17 cellular contexts compared by ENCODE assay signal in the genomic region with DNA sequence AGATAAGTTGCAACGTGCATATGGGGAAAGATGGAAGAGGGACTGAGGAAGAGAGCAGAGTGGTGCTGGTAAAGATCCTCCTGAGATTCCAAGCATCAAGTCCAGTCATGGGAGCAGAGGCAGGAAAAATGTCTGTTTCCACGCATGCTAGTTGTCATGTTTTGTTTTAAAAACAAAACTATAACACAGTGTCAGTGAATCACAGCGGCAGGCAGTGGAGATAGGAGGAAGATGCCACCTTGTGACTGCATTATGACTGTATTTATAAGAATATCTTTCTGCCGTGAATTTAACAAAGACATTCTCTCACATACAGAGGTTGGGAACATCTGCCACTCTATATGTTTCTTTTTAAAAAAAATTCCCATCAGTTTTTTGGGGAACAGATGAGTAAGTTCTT. TPM values are rescaled to one million over a fixed set of nuclear protein-coding genes. Genes with fewer than 3 reads are reported as not detected.
A peak's percentile ranks its signal among the peaks of the same experiment; 100 is the strongest.
DNase-seq lines count a peak whose midpoint lies in the region; TF ChIP-seq lines count a peak whose summit lies in the region.
"Had no signal": no experiment of that assay in that cellular context is flagged by ENCODE, and none has a peak within 500 bp of the region (broad histone marks: within the 10 kb centered on the region; RNA-seq: fewer than 3 reads in every experiment).

No MANE protein-coding gene starts in this region.

- no peak overlapping the region for H3T11ph ChIP-seq in H9 (ENCODE audit: low read length)

- H3K4me1 Mint-ChIP-seq in H9: peaks cover 32 to 33% of the 10 kb centered on the region in 2 experiments

- H3K27me3 ChIP-seq in ACC112 (ENCODE audit: insufficient read depth, low read length) (no peaks in the 10 kb centered on the region), H9 (ENCODE audit: insufficient read depth, low read length) (peaks cover 23% of the 10 kb centered on the region; the same call in 1 of the 2 replicates)
- H3K27me3 ChIP-seq: vagina had no signal

- CTCF ChIA-PET in RWPE1 (lab: Yijun Ruan, JAX): interaction anchor here (0.6 to 0.7 kb wide), 2 partner anchors 39 to 680 kb away, joined by 3 to 5 read pairs; no protein-coding TSS in a partner anchor

- POLR2A ChIA-PET in RWPE1 (lab: Yijun Ruan, JAX; ENCODE audit: low non-redundant PET): no interaction called here

- H3K23ac ChIP-seq in H9 (ENCODE audit: insufficient read length, low read depth, low read length): no peak overlapping the region

- H3K4me3 Mint-ChIP-seq in H9: no peak overlapping the region

- H3K18ac ChIP-seq in H9 (ENCODE audit: insufficient read length, low read depth, low read length): no peak overlapping the region

- H3K4ac ChIP-seq in H9 (ENCODE audit: low read depth, low read length): no peak overlapping the region

- H3K79me2 ChIP-seq in ACC112 (ENCODE audit: control insufficient read depth, insufficient read depth, low read length, unreplicated experiment): peaks cover 10% of the 10 kb centered on the region
- no peaks in the 10 kb centered on the region for H3K79me2 ChIP-seq in H9 (ENCODE audit: insufficient read depth, low read length)

- H2BK120ac ChIP-seq in H9 (ENCODE audit: low read depth, low read length, poor library complexity, severe bottlenecking): no peak overlapping the region

- TF ChIP-seq CTCF in RWPE1 (conservative IDR thresholded peaks at IDR 0.05; ENCODE audit: low read depth) (peak; percentile 24; the same call in 1 of the 2 replicates), fibroblast of the aortic adventitia (IDR thresholded peaks at IDR 0.05; ENCODE audit: insufficient read depth, low read length) (peak; percentile 14), H9 (conservative IDR thresholded peaks at IDR 0.05) (no peak), lower leg skin (IDR thresholded peaks at IDR 0.05) (no peak)

- no peak overlapping the region for H3K9ac ChIP-seq in H9 (ENCODE audit: extremely low read depth, insufficient read length, low read length)

- no peak overlapping the region for H3K4me2 ChIP-seq in H9 (ENCODE audit: insufficient read depth, insufficient read length, low read length)

- H2BK15ac ChIP-seq in H9 (ENCODE audit: low read depth, low read length): no peak overlapping the region

- intact Hi-C loops in lower leg skin (cut with DNase I; ENCODE audit: low total_unique reads): no loop called here

- no peak overlapping the region for H2BK5ac ChIP-seq in H9 (ENCODE audit: insufficient read length, low read length)

- H2AK5ac ChIP-seq in H9 (ENCODE audit: insufficient read length, low read length): no peak overlapping the region

- no peak overlapping the region for H2BK20ac ChIP-seq in H9 (ENCODE audit: low read depth, low read length, poor library complexity, severe bottlenecking)

- H3K4me3 ChIP-seq in ACC112 (ENCODE audit: low read depth, low read length) (peak overlapping the region; percentile 33), fibroblast of the aortic adventitia (ENCODE audit: low read depth, low read length) (no peak overlapping the region), lower leg skin (ENCODE audit: low read depth, poor library complexity, severe bottlenecking) (no peak overlapping the region)
- H3K4me3 ChIP-seq: esophagus squamous epithelium, vagina had no signal

- H3K4me1 ChIP-seq in ACC112 (ENCODE audit: control insufficient read depth, insufficient read depth, low read length, unreplicated experiment) (peaks cover 27% of the 10 kb centered on the region), H9 (ENCODE audit: insufficient read depth, low read length) (peaks cover 9% of the 10 kb centered on the region; the same call in 1 of the 2 replicates)
- H3K4me1 ChIP-seq: Caco-2 had no signal

- peaks cover 0 to 8% of the 10 kb centered on the region in 2 experiments; a peak in 4 of 5 replicates for H3K9me3 Mint-ChIP-seq in H9

- TF ChIP-seq POLR2A in lower leg skin (IDR thresholded peaks at IDR 0.05): no peak

- H3K79me1 ChIP-seq in H9 (ENCODE audit: insufficient read depth, low read depth, low read length, poor library complexity, severe bottlenecking): no peaks in the 10 kb centered on the region

- H3K14ac ChIP-seq in H9 (ENCODE audit: insufficient read depth, low read length): no peak overlapping the region

- DNase-seq in GM03348 (ENCODE audit: low spot score) (peak; percentile 28), RWPE1 (ENCODE audit: low spot score) (no peak), fibroblast of the aortic adventitia (ENCODE audit: low read depth) (peak; percentile 68), SHP77 (lab: John Stamatoyannopoulos, UW) (no peak), H9 (no peak), lower leg skin (ENCODE audit: low spot score in 2 of 2) (no peak), HK-2 (ENCODE audit: unreplicated experiment) (no peak)
- DNase-seq: activated CD4-positive, alpha-beta T cell treated with anti-CD3 and anti-CD28 coated beads, Interleukin-2, amount 50 U/mL, for 48 hours; activated effector memory CD4-positive, alpha-beta T cell treated with anti-CD3 and anti-CD28 coated beads, Interleukin-2, amount 50 U/mL, for 16 hours; Caco-2; central memory CD4-positive, alpha-beta T cell; esophagus squamous epithelium; NCI-H69; stimulated activated CD4-positive, alpha-beta T cell treated with anti-CD3 and anti-CD28 coated beads, Interleukin-15, amount 100 ng/mL, for 24 hours had no signal

- H3K36me3 ChIP-seq in ACC112 (ENCODE audit: insufficient read depth, low read length): no peaks in the 10 kb centered on the region
- H3K36me3 ChIP-seq: esophagus squamous epithelium, neutrophil, vagina had no signal

- no peaks in the 10 kb centered on the region for H3K9me3 ChIP-seq in H9 (ENCODE audit: control insufficient read depth, low read depth, low read length)
- H3K9me3 ChIP-seq: esophagus squamous epithelium, neutrophil, vagina had no signal

- H4K8ac ChIP-seq in H9 (replicated peaks; ENCODE audit: insufficient read length, low read depth, low read length): no peak overlapping the region

- H3K23me2 ChIP-seq in H9 (ENCODE audit: insufficient read length, low read depth, low read length, poor library complexity, severe bottlenecking): peaks cover 10% of the 10 kb centered on the region

- H4K20me1 ChIP-seq in H9 (ENCODE audit: control insufficient read depth, insufficient read depth, insufficient read length): no peaks in the 10 kb centered on the region

- H2AFZ ChIP-seq in ACC112 (ENCODE audit: low read length, unreplicated experiment) (peak overlapping the region; percentile 46), H9 (ENCODE audit: low read length) (no peak overlapping the region)

- no peak overlapping the region for H4K5ac ChIP-seq in H9 (ENCODE audit: insufficient read length, low read depth, low read length)

- no peak overlapping the region for H3K27ac Mint-ChIP-seq in H9

- peaks cover 49% of the 10 kb centered on the region for H3K27me3 Mint-ChIP-seq in H9 (ENCODE audit: low read depth)

- no peak overlapping the region for H2BK12ac ChIP-seq in H9 (ENCODE audit: insufficient read length, low read depth, low read length)

- H3K27ac ChIP-seq in ACC112 (ENCODE audit: low read depth, low read length): peak overlapping the region; percentile 46; the same call in 1 of the 2 replicates
- no peak overlapping the region for H3K27ac ChIP-seq in RWPE1
- H3K27ac ChIP-seq in H9 (ENCODE audit: insufficient read length, low read depth, low read length): no peak overlapping the region
- H3K27ac ChIP-seq: esophagus squamous epithelium, neutrophil, vagina had no signal

- no peak overlapping the region for H3K56ac ChIP-seq in H9 (ENCODE audit: insufficient read length, low read depth, low read length)

- H4K91ac ChIP-seq in H9 (ENCODE audit: insufficient read length, low read depth, low read length): no peak overlapping the region

- no peaks in the 10 kb centered on the region for H3K36me3 Mint-ChIP-seq in H9 (ENCODE audit: insufficient read depth in 1 of 3, low read depth in 3 of 3)

- WGBS in H9 (ENCODE audit: extremely low coverage, insufficient read length, low lambda C conversion rate): no CpG with 5 or more reads among the region's 4 CpGs
- WGBS in lower leg skin, 2 donors: 48 to 54% methylated on average over 4 of the region's 4 CpGs

RNA-seq across cellular contexts. Expression of a gene that starts 3.7 kb away (rescaled TPM):
- total RNA-seq in fibroblast of the aortic adventitia (ENCODE audit: low replicate concordance) (50.2 and 101 TPM in 2 replicates), H9 (2021) (0.17 and 0.24 TPM in 2 replicates), lower leg skin (10 to 100 TPM; 11.1 to 39.0 (median 14.7) TPM)

Comparison
In these comparisons a context has a peak if more than half of its experiments do, and no peak if none do; other contexts are left out.
1. DNase-seq: peak in GM03348 (single experiment) and fibroblast of the aortic adventitia (single experiment); none in RWPE1 (single experiment), SHP77 (0 of 2), H9 (single experiment), lower leg skin (0 of 2) and HK-2 (single experiment).
2. CTCF ChIP-seq: peak in RWPE1 (single experiment) and fibroblast of the aortic adventitia (single experiment); none in H9 (single experiment) and lower leg skin (0 of 3).